21 cellular contexts compared by ENCODE assay signal in genomic region chr22:31504282-31504681, GRCh38. TPM values are rescaled to one million over a fixed set of nuclear protein-coding genes. Genes with fewer than 3 reads are reported as not detected.
DNase-seq lines count a peak whose midpoint lies in the region; ATAC-seq, FAIRE-seq and TF ChIP-seq lines count a peak whose summit lies in the region.
"Had no signal": no experiment of that assay in that cellular context is flagged by ENCODE, and none has a peak within 500 bp of the region (broad histone marks: within the 10 kb centered on the region; RNA-seq: fewer than 3 reads in every experiment).

No MANE protein-coding gene starts in this region.

- no peaks in the 10 kb centered on the region for H3K9me3 ChIP-seq in mesenchymal stem cell (ENCODE audit: control insufficient read depth, low read length)
- H3K9me3 ChIP-seq: right lobe of liver had no signal

- no peak overlapping the region for H3K23ac ChIP-seq in mesenchymal stem cell (ENCODE audit: low read length in 2 of 2)

- H3K4me2 ChIP-seq in mesenchymal stem cell (ENCODE audit: low read length, poor library complexity, severe bottlenecking), result no peak overlapping the region
- H3K4me2 ChIP-seq: GM23338 had no signal

- no peak overlapping the region for H2BK5ac ChIP-seq in mesenchymal stem cell (ENCODE audit: low read depth, low read length, poor library complexity, severe bottlenecking)

- H3K27me3 Mint-ChIP-seq in activated T-cell treated with anti-CD3 and anti-CD28 coated beads, Interleukin-2, amount 50 U/mL, for 72 hours (ENCODE audit: low read depth), result no peaks in the 10 kb centered on the region
- H3K27me3 Mint-ChIP-seq: T-helper 17 cell had no signal

- no peak overlapping the region for H4K91ac ChIP-seq in mesenchymal stem cell (ENCODE audit: low read length)

- DNase-seq in activated T-cell treated with anti-CD3 and anti-CD28 coated beads, Interleukin-2, amount 50 U/mL, for 72 hours, result no peak
- DNase-seq in activated T-cell treated with anti-CD3 and anti-CD28 coated beads, Interleukin-2, amount 50 U/mL, for 1 hour, result no peak
- DNase-seq in HT1080 (ENCODE audit: low read depth), result peak; percentile 26
- peak; percentile 49 for DNase-seq in bronchial epithelial cell (ENCODE audit: low read depth)
- peak; percentile 36 for DNase-seq in mesenchymal stem cell
- no peak for DNase-seq in NCI-H128 (lab: John Stamatoyannopoulos, UW; ENCODE audit: unreplicated experiment)
- DNase-seq in mucosa of gallbladder (ENCODE audit: low spot score), result no peak
- DNase-seq: COR-L47, cortex of kidney, heart right ventricle, NCI-H187, NCI-H510A, nucleus accumbens, right lobe of liver, SHP77, T-helper 17 cell had no signal

- peak overlapping the region; percentile 79 for H3K27ac Mint-ChIP-seq in activated T-cell treated with anti-CD3 and anti-CD28 coated beads, Interleukin-2, amount 50 U/mL, for 72 hours
- H3K27ac Mint-ChIP-seq: GM23338, T-helper 17 cell had no signal

- 50% methylated on average over 3 of the region's 4 CpGs for WGBS in mesenchymal stem cell

- no peak overlapping the region for H2BK12ac ChIP-seq in mesenchymal stem cell (ENCODE audit: low read length in 2 of 2)

- peaks cover 0 to 2% of the 10 kb centered on the region in 2 donors for H3K9me3 Mint-ChIP-seq in activated T-cell treated with anti-CD3 and anti-CD28 coated beads, Interleukin-2, amount 50 U/mL, for 72 hours

- H3K27ac ChIP-seq in mesenchymal stem cell (ENCODE audit: low read length, poor library complexity, severe bottlenecking), result no peak overlapping the region
- H3K27ac ChIP-seq: epithelial cell of prostate, heart right ventricle, right lobe of liver had no signal

- H3K4ac ChIP-seq in mesenchymal stem cell (ENCODE audit: low read depth in 1 of 2, low read length in 2 of 2), result no peak overlapping the region

- peaks cover 25% of the 10 kb centered on the region for H3K79me1 ChIP-seq in mesenchymal stem cell (replicated peaks; ENCODE audit: low read length, poor library complexity, severe bottlenecking)

- H3K4me1 ChIP-seq in mesenchymal stem cell (ENCODE audit: control insufficient read depth, insufficient read depth, low read depth, low read length), result no peaks in the 10 kb centered on the region
- H3K4me1 ChIP-seq: heart right ventricle, right lobe of liver had no signal

- H2BK15ac ChIP-seq in mesenchymal stem cell (ENCODE audit: low read depth, poor library complexity, severe bottlenecking), result no peak overlapping the region

- peaks cover 22 to 53% of the 10 kb centered on the region in 2 donors for H3K36me3 Mint-ChIP-seq in activated T-cell treated with anti-CD3 and anti-CD28 coated beads, Interleukin-2, amount 50 U/mL, for 72 hours (ENCODE audit: insufficient read depth in 2 of 2)

- TF ChIP-seq CTCF in bronchial epithelial cell (IDR thresholded peaks at IDR 0.05; ENCODE audit: insufficient read depth, low read length, severe bottlenecking), result no peak

- peaks cover 87% of the 10 kb centered on the region for H3K4me1 Mint-ChIP-seq in activated T-cell treated with anti-CD3 and anti-CD28 coated beads, Interleukin-2, amount 50 U/mL, for 72 hours (ENCODE audit: low read depth)

- H3K9ac ChIP-seq in mesenchymal stem cell (ENCODE audit: low read length), result peak overlapping the region; percentile 9

- H3K14ac ChIP-seq in mesenchymal stem cell (ENCODE audit: low read length in 2 of 2), result no peak overlapping the region

- ATAC-seq in activated T-cell treated with anti-CD3 and anti-CD28 coated beads, Interleukin-2, amount 50 U/mL, for 72 hours (replicated peaks in 1 of 2), result peak; percentile 51 to 89
- no peak for ATAC-seq in HG02588 (IDR thresholded peaks at IDR 0.05; ENCODE audit: unreplicated experiment)
- ATAC-seq: GM23338, heart right ventricle, right lobe of liver, T-helper 17 cell had no signal

- no peak overlapping the region for H2AFZ ChIP-seq in mesenchymal stem cell (ENCODE audit: low read depth, low read length)
- H2AFZ ChIP-seq: GM23338 had no signal

- H3K4me3 Mint-ChIP-seq in activated T-cell treated with anti-CD3 and anti-CD28 coated beads, Interleukin-2, amount 50 U/mL, for 72 hours, result peak overlapping the region in 1 of 2 donors; percentile 56
- H3K4me3 Mint-ChIP-seq: GM23338, T-helper 17 cell had no signal

- H3K36me3 ChIP-seq in bronchial epithelial cell (ENCODE audit: control insufficient read depth, insufficient read depth, low read length), result peaks cover 1% of the 10 kb centered on the region
- H3K36me3 ChIP-seq in mesenchymal stem cell (ENCODE audit: control insufficient read depth in 1 of 2, insufficient read depth in 2 of 2, low read depth in 1 of 2, low read length in 2 of 2), result no peaks in the 10 kb centered on the region
- H3K36me3 ChIP-seq: right lobe of liver had no signal

- no peak overlapping the region for H2AK5ac ChIP-seq in mesenchymal stem cell (ENCODE audit: low read length, severe bottlenecking)

- no peak overlapping the region for H4K8ac ChIP-seq in mesenchymal stem cell (ENCODE audit: low read length)

- no peak for FAIRE-seq in bronchial epithelial cell (lab: Jason Lieb, UNC)
- FAIRE-seq: G401.6, GM12891 had no signal

- no peak overlapping the region for H3K18ac ChIP-seq in mesenchymal stem cell (ENCODE audit: low read depth in 1 of 2, low read length in 2 of 2)

- H3K27me3 ChIP-seq in bronchial epithelial cell (ENCODE audit: control insufficient read depth, insufficient read depth, low read length) (no peaks in the 10 kb centered on the region), mesenchymal stem cell (ENCODE audit: control insufficient read depth in 1 of 2, insufficient read depth in 1 of 2, low read length in 2 of 2) (no peaks in the 10 kb centered on the region)
- H3K27me3 ChIP-seq: heart right ventricle, right lobe of liver had no signal

- no peak overlapping the region for H2BK120ac ChIP-seq in mesenchymal stem cell (ENCODE audit: low read depth, low read length)

- H3K4me3 ChIP-seq in bronchial epithelial cell (ENCODE audit: low read depth, low read length) (no peak overlapping the region), mesenchymal stem cell (ENCODE audit: insufficient read depth in 1 of 2, low read depth in 1 of 2, low read length in 2 of 2) (no peak overlapping the region)
- H3K4me3 ChIP-seq: GM23338, heart right ventricle, right lobe of liver had no signal

RNA-seq across cellular contexts. Expression of gene SFI1, which starts 7.9 kb away (rescaled TPM):
- 100 to 1,000 TPM; 285 to 342 TPM for total RNA-seq in activated T-cell treated with anti-CD3 and anti-CD28 coated beads, Interleukin-2, amount 50 U/mL, for 72 hours
- 18.3 and 20.1 TPM in 2 replicates for total RNA-seq in HT1080 (2014; rRNA removed; shearing (Covaris generic))
- 8.1 and 9.7 TPM in 2 replicates for polyA plus RNA-seq in HT1080 (2015; cell fraction: cytosol; rRNA removed)
- polyA plus RNA-seq in HT1080 (2015; cell fraction: nucleus; rRNA removed), result 60.0 and 62.6 TPM in 2 replicates
- total RNA-seq in bronchial epithelial cell (9.0 and 14.5 TPM in 2 replicates), mucosa of gallbladder (74.5 TPM)
- polyA plus RNA-seq in mesenchymal stem cell (2013, experiment 1 of 2), result 6.0 TPM
- polyA plus RNA-seq in mesenchymal stem cell (2013, experiment 2 of 2), result 5.9 TPM

RNA-seq across cellular contexts. Expression of gene EIF4ENIF1, which starts 14.6 kb away (rescaled TPM):
- 10 to 100 TPM; 46.9 to 48.6 TPM for total RNA-seq in activated T-cell treated with anti-CD3 and anti-CD28 coated beads, Interleukin-2, amount 50 U/mL, for 72 hours
- total RNA-seq in HT1080 (2014; rRNA removed; shearing (Covaris generic)), result 7.3 and 12.4 TPM in 2 replicates
- 7.6 and 9.0 TPM in 2 replicates for polyA plus RNA-seq in HT1080 (2015; cell fraction: cytosol; rRNA removed)
- polyA plus RNA-seq in HT1080 (2015; cell fraction: nucleus; rRNA removed), result 18.5 and 22.5 TPM in 2 replicates
- total RNA-seq in bronchial epithelial cell (5.3 and 12.9 TPM in 2 replicates), mucosa of gallbladder (24.5 TPM)
- 15.3 TPM for polyA plus RNA-seq in mesenchymal stem cell (2013, experiment 1 of 2)
- polyA plus RNA-seq in mesenchymal stem cell (2013, experiment 2 of 2), result 15.2 TPM

Comparison
In these comparisons a context has a peak if more than half of its experiments do, and no peak if none do; other contexts are left out.
1. DNase-seq: peak in HT1080 (single experiment), bronchial epithelial cell (single experiment) and mesenchymal stem cell (single experiment); none in activated T-cell treated with anti-CD3 and anti-CD28 coated beads, Interleukin-2, amount 50 U/mL, for 72 hours (0 of 2), activated T-cell treated with anti-CD3 and anti-CD28 coated beads, Interleukin-2, amount 50 U/mL, for 1 hour (single experiment), NCI-H128 (single experiment) and mucosa of gallbladder (single experiment).